ENCODE assay signal across 26 cellular contexts in the genomic region with DNA sequence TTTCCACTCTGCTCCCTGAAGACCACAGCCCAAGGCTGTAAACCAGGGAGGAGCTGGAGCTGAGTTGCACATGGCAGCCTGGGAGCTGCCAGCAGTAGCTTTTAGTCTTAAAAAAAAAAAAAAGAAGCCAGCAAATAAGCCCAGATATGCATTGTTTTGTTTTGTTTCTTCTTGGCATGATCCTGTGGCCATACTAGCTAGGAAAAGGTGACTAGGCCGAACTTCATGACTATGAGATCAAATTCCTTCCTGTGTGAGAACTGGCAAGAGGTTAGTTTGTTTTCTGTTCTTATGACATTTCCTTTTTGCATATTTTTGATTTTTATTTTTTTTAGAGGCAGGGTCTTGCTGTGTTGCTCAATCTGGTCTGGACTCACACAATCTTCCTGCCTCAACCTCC.
DNase-seq lines count a peak whose midpoint lies in the region; ATAC-seq and TF ChIP-seq lines count a peak whose summit lies in the region.
"Had no signal": no experiment of that assay in that cellular context is flagged by ENCODE, and none has a peak within 500 bp of the region (broad histone marks: within the 10 kb centered on the region; RNA-seq: fewer than 3 reads in every experiment).

No MANE protein-coding gene starts in this region.

- peaks cover 24% of the 10 kb centered on the region for H3K36me3 Mint-ChIP-seq in nephron progenitor cell (ENCODE audit: low read depth)
- no peaks in the 10 kb centered on the region for H3K36me3 Mint-ChIP-seq in activated CD8-positive, alpha-beta T cell treated with anti-CD3 and anti-CD28 coated beads for 36 hours (ENCODE audit: low read depth)
- H3K36me3 Mint-ChIP-seq: activated naive CD8-positive, alpha-beta T cell treated with anti-CD3 and anti-CD28 coated beads, Interleukin-2, amount 10 ng/mL, durations not matched to agents 7 days and 5 days had no signal

- H3K9me3 Mint-ChIP-seq in nephron progenitor cell, result peaks cover 8% of the 10 kb centered on the region
- no peaks in the 10 kb centered on the region for H3K9me3 Mint-ChIP-seq in activated CD8-positive, alpha-beta T cell treated with anti-CD3 and anti-CD28 coated beads for 36 hours
- H3K9me3 Mint-ChIP-seq: activated naive CD8-positive, alpha-beta T cell treated with anti-CD3 and anti-CD28 coated beads, Interleukin-2, amount 10 ng/mL, durations not matched to agents 7 days and 5 days had no signal

- intact Hi-C loops in cardiac septum (cut with DNase I), result no loop called here
- intact Hi-C loops in activated CD8-positive, alpha-beta T cell treated with anti-CD3 and anti-CD28 coated beads for 36 hours (cut with micrococcal nuclease), result no loop called here

- no peak for TF ChIP-seq CTCF in nephron progenitor cell (IDR thresholded peaks at IDR 0.05)
- no peak for TF ChIP-seq CTCF in activated CD8-positive, alpha-beta T cell treated with anti-CD3 and anti-CD28 coated beads for 36 hours (IDR thresholded peaks at IDR 0.05)

- POLR2A ChIA-PET in activated CD8-positive, alpha-beta T cell treated with anti-CD3 and anti-CD28 coated beads for 36 hours (lab: Charles Lee), result no interaction called here

- ATAC-seq in activated CD8-positive, alpha-beta T cell treated with anti-CD3 and anti-CD28 coated beads for 36 hours, result no peak
- ATAC-seq: foreskin keratinocyte; K562; left lung; SK-N-SH treated with all-trans-retinoic acid at 6 μM for 48 hours; stimulated activated naive CD8-positive, alpha-beta T cell treated with anti-CD3 and anti-CD28 coated beads, Interleukin-15, Interleukin-2, amounts not matched to agents 100 U/mL and 50 U/mL, for 24 hours had no signal

- peaks cover 10% of the 10 kb centered on the region for H3K4me1 Mint-ChIP-seq in nephron progenitor cell
- no peaks in the 10 kb centered on the region for H3K4me1 Mint-ChIP-seq in activated CD8-positive, alpha-beta T cell treated with anti-CD3 and anti-CD28 coated beads for 36 hours (ENCODE audit: low read depth)
- H3K4me1 Mint-ChIP-seq: activated naive CD8-positive, alpha-beta T cell treated with anti-CD3 and anti-CD28 coated beads, Interleukin-2, amount 10 ng/mL, durations not matched to agents 7 days and 5 days had no signal

- H3K27ac Mint-ChIP-seq in nephron progenitor cell, result peak overlapping the region; percentile 82
- no peak overlapping the region for H3K27ac Mint-ChIP-seq in activated CD8-positive, alpha-beta T cell treated with anti-CD3 and anti-CD28 coated beads for 36 hours
- H3K27ac Mint-ChIP-seq: activated naive CD8-positive, alpha-beta T cell treated with anti-CD3 and anti-CD28 coated beads, Interleukin-2, amount 10 ng/mL, durations not matched to agents 7 days and 5 days had no signal

- DNase-seq in AG20443 (ENCODE audit: low spot score) (peak; percentile 8), M059J (ENCODE audit: low read depth) (peak; percentile 52), dermis microvascular lymphatic vessel endothelial cell (ENCODE audit: low read depth in 2 of 2) (peak; percentile 91 to 98), nephron progenitor cell (no peak), dedifferentiated amniotic fluid mesenchymal stem cell (ENCODE audit: extremely low spot score) (no peak), cardiac septum (ENCODE audit: low spot score) (no peak), superior temporal gyrus (ENCODE audit: extremely low spot score) (no peak)
- no peak for DNase-seq in activated CD8-positive, alpha-beta T cell treated with anti-CD3 and anti-CD28 coated beads for 36 hours
- DNase-seq: activated CD4-positive, alpha-beta T cell treated with anti-CD3 and anti-CD28 coated beads for 1 hour; activated CD8-positive, alpha-beta memory T cell treated with anti-CD3 and anti-CD28 coated beads for 24 hours; activated gamma-delta T cell; activated naive CD8-positive, alpha-beta T cell treated with anti-CD3 and anti-CD28 coated beads, Interleukin-2, amount 10 ng/mL, durations not matched to agents 7 days and 5 days; activated T-cell treated with anti-CD3 and anti-CD28 coated beads, Interleukin-2, amount 50 U/mL, for 1 hour; effector CD8-positive, alpha-beta T cell; erythroblast; foreskin keratinocyte; left lung; MM.1S; NCI-H1417 treated with DMSO at 0.1 percent for 48 hours; NCI-H2081 treated with DMSO at 0.1 percent for 48 hours; OCI-M1; stimulated activated naive CD8-positive, alpha-beta T cell treated with anti-CD3 and anti-CD28 coated beads, Interleukin-15, Interleukin-2, amounts not matched to agents 100 U/mL and 50 U/mL, for 24 hours; T-helper 2 cell; uterus had no signal

- CTCF ChIA-PET in activated CD8-positive, alpha-beta T cell treated with anti-CD3 and anti-CD28 coated beads for 36 hours (lab: Charles Lee), result no interaction called here

- no peaks in the 10 kb centered on the region for H3K27me3 Mint-ChIP-seq in nephron progenitor cell (ENCODE audit: low read depth, poor library complexity)
- peaks cover 1% of the 10 kb centered on the region for H3K27me3 Mint-ChIP-seq in activated CD8-positive, alpha-beta T cell treated with anti-CD3 and anti-CD28 coated beads for 36 hours

- no peak overlapping the region for H3K4me3 Mint-ChIP-seq in nephron progenitor cell
- no peak overlapping the region for H3K4me3 Mint-ChIP-seq in activated CD8-positive, alpha-beta T cell treated with anti-CD3 and anti-CD28 coated beads for 36 hours
- H3K4me3 Mint-ChIP-seq: activated naive CD8-positive, alpha-beta T cell treated with anti-CD3 and anti-CD28 coated beads, Interleukin-2, amount 10 ng/mL, durations not matched to agents 7 days and 5 days had no signal

Comparison
In these comparisons a context has a peak if more than half of its experiments do, and no peak if none do; other contexts are left out.
1. DNase-seq: peak in AG20443 (single experiment), M059J (single experiment) and dermis microvascular lymphatic vessel endothelial cell (2 of 2); none in nephron progenitor cell (single experiment), dedifferentiated amniotic fluid mesenchymal stem cell (single experiment), cardiac septum (single experiment), superior temporal gyrus (single experiment) and activated CD8-positive, alpha-beta T cell treated with anti-CD3 and anti-CD28 coated beads for 36 hours (single experiment).